In the genomic region with DNA sequence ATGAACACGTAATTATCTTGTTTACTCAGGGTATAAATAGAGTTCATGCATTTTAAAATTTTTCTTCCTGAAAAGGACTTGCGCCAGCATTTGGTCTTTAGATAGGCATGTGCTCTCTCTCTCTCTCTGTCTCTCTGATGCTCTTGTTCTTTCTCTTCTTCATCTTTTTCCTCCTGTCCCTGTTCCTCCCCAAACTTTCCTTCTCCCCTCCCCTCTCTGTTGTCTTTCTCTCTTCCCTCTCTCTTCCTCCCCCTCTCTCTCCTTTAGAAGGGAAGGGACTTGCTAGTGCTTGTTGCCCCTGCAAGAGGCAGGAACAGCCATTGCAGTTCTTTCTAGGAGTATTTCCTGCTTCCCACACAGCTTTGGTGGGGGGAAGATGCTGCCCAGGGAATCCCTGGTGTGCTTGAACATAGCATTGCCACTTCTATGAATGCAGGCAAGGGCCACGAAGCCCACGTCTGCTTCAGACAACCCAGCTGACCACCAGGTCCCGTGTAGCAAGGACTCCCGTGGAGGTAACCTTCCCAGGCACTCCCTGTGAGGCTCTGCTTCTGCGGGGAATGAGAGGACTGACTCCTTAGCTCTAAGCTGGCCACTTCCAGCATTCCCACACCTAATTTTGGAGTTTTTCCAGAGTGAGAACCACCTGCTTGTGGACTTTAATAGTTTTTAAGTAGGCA, we compare ENCODE assay signal across 23 cellular contexts. TPM values are rescaled to one million over a fixed set of nuclear protein-coding genes. Genes with fewer than 3 reads are reported as not detected.
DNase-seq lines count a peak whose midpoint lies in the region; TF ChIP-seq lines count a peak whose summit lies in the region.
"Had no signal": no experiment of that assay in that cellular context is flagged by ENCODE, and none has a peak within 500 bp of the region (broad histone marks: within the 10 kb centered on the region; RNA-seq: fewer than 3 reads in every experiment).

No MANE protein-coding gene starts in this region.

- peak overlapping the region; percentile 21 to 28 for H3K4me3 Mint-ChIP-seq in CD14-positive monocyte
- H3K4me3 Mint-ChIP-seq: CD4-positive, alpha-beta T cell; H9; HFFc6; IgD-negative memory B cell had no signal

- H3K27ac Mint-ChIP-seq in CD14-positive monocyte = no peak overlapping the region
- H3K27ac Mint-ChIP-seq: CD4-positive, alpha-beta T cell; H9; HFFc6 had no signal

- TF ChIP-seq CTCF in CD14-positive monocyte (IDR thresholded peaks at IDR 0.05) = no peak

- H3K27ac ChIP-seq in angular gyrus (ENCODE audit: low read depth, low read length) (peak overlapping the region; percentile 2), layer of hippocampus (ENCODE audit: low read depth, low read length) (peak overlapping the region; percentile 42), substantia nigra (ENCODE audit: low read depth, low read length, poor library complexity, severe bottlenecking) (peak overlapping the region; percentile 6)
- H3K27ac ChIP-seq: BLaER1, HL-60, KMS-11, PC-9, SJCRH30 had no signal

- H3K36me3 Mint-ChIP-seq in CD14-positive monocyte = no peaks in the 10 kb centered on the region
- H3K36me3 Mint-ChIP-seq: IgD-negative memory B cell had no signal

- peaks cover 15 to 20% (median 19%) of the 10 kb centered on the region in 3 donors for H3K27me3 Mint-ChIP-seq in CD14-positive monocyte (ENCODE audit: low read depth in 3 of 3)

- intact Hi-C loops in CD14-positive monocyte (cut with micrococcal nuclease) = no loop called here

- no peaks in the 10 kb centered on the region for H3K27me3 ChIP-seq in layer of hippocampus (ENCODE audit: control insufficient read depth, insufficient read depth, low read length)
- H3K27me3 ChIP-seq: SJCRH30 had no signal

- DNase-seq in CD14-positive monocyte (ENCODE audit: low spot score) (no peak), substantia nigra (lab: John Stamatoyannopoulos, UW) (no peak), AG20443 (ENCODE audit: low spot score) (no peak)
- DNase-seq in effector CD4-positive, alpha-beta T cell = no peak
- no peak for DNase-seq in stimulated activated CD8-positive, alpha-beta memory T cell treated with anti-CD3 and anti-CD28 coated beads, Interleukin-4, amount 100 ng/mL, for 48 hours
- DNase-seq: CD4-positive, alpha-beta T cell; H9; HFFc6; NCI-H1092; NCI-H1436 treated with DMSO at 0.1 percent for 48 hours; NCI-H187 treated with DMSO at 0.1 percent for 48 hours; NCI-H2171 treated with DMSO at 0.1 percent for 48 hours; NCI-H446; NCI-H524 treated with DMSO at 0.1 percent for 48 hours; NCI-H774; PC-9; SJCRH30 had no signal

- H3K9me3 Mint-ChIP-seq in CD14-positive monocyte = peaks cover 0 to 2% (median 1%) of the 10 kb centered on the region in 7 donors
- H3K9me3 Mint-ChIP-seq: CD4-positive, alpha-beta T cell; H9 had no signal

- H3K4me1 Mint-ChIP-seq in CD14-positive monocyte = peaks cover 3% of the 10 kb centered on the region

RNA-seq across cellular contexts. Expression of gene ZNF536, which starts 6.9 kb away (rescaled TPM):
- not detected for polyA plus RNA-seq in CD14-positive monocyte
- polyA plus RNA-seq: IgD-negative memory B cell had no signal
